Comparison of ENCODE assay signal across 16 cellular contexts in the genomic region with DNA sequence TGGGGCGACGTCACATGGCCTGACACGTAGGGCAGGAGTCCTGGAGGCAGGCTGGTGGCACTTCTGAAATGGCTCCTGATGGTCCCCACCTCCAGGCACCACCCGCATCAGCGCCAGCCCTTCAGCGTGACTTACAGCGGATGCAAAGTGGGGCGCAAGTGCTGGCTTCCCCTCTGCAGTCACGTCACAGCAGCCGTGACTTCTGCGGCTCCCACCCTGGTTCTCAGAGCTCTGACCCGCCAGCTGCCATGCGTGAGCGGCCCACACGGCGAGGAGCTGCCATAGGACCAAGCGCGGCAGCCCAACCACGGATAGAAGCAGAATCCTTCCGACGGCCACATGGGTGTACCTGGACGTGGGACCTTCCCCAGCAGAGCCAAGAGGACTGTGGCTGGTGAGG.
"Had no signal": no experiment of that assay in that cellular context is flagged by ENCODE, and none has a peak within 500 bp of the region (broad histone marks: within the 10 kb centered on the region; RNA-seq: fewer than 3 reads in every experiment).

No MANE protein-coding gene starts in this region.

- H3K4me3 Mint-ChIP-seq: activated naive CD8-positive, alpha-beta T cell treated with anti-CD3 and anti-CD28 coated beads, Interleukin-2, amount 50 U/mL, for 24 hours; effector memory CD8-positive, alpha-beta T cell; nephron had no signal

- DNase-seq: activated CD4-positive, alpha-beta T cell treated with anti-CD3 and anti-CD28 coated beads for 48 hours; activated CD8-positive, alpha-beta memory T cell treated with anti-CD3 and anti-CD28 coated beads for 24 hours; activated gamma-delta T cell; activated naive CD8-positive, alpha-beta T cell treated with anti-CD3 and anti-CD28 coated beads, Interleukin-2, amount 50 U/mL, for 24 hours; effector memory CD8-positive, alpha-beta T cell; hippocampal formation; kidney glomerular epithelial cell; mammary epithelial cell; SK-N-SH; T-helper 1 cell; thyroid gland had no signal

- ATAC-seq: activated naive CD8-positive, alpha-beta T cell treated with anti-CD3 and anti-CD28 coated beads, Interleukin-2, amount 50 U/mL, for 24 hours; effector memory CD8-positive, alpha-beta T cell; gastroesophageal sphincter had no signal

- H3K9me3 ChIP-seq: thyroid gland had no signal

- H3K4me2 ChIP-seq: SK-N-SH had no signal

- H3K36me3 ChIP-seq: gastroesophageal sphincter, thyroid gland had no signal

- H3K4me3 ChIP-seq: coronary artery, gastroesophageal sphincter, skin epidermis, thyroid gland had no signal

- H3K4me1 Mint-ChIP-seq: nephron had no signal

- H3K27ac ChIP-seq: coronary artery, gastroesophageal sphincter, skin epidermis, thyroid gland had no signal

- H3K27ac Mint-ChIP-seq: activated naive CD8-positive, alpha-beta T cell treated with anti-CD3 and anti-CD28 coated beads, Interleukin-2, amount 50 U/mL, for 24 hours; effector memory CD8-positive, alpha-beta T cell; nephron had no signal

- FAIRE-seq: astrocyte had no signal

- H3K27me3 ChIP-seq: gastroesophageal sphincter, thyroid gland had no signal

- H3K4me1 ChIP-seq: gastroesophageal sphincter, thyroid gland had no signal

- H3K27me3 Mint-ChIP-seq: activated naive CD8-positive, alpha-beta T cell treated with anti-CD3 and anti-CD28 coated beads, Interleukin-2, amount 50 U/mL, for 24 hours; effector memory CD8-positive, alpha-beta T cell had no signal
